Comparison of ENCODE assay signal across 1 cellular context in genomic region chr11:69463181-69463891, GRCh38.
TF ChIP-seq lines count a peak whose summit lies in the region.

No MANE protein-coding gene starts in this region.

TF ChIP-seq in H1, 55 proteins besides CTCF, POLR2A, EP300 and RAD21:
- TF ChIP-seq BRCA1 (IDR thresholded peaks at IDR 0.05; ENCODE audit: low read depth, low read length) (no peak), POLR2AphosphoS5 (IDR thresholded peaks at IDR 0.05; ENCODE audit: low read depth, low read length) (no peak), TCF12 (IDR thresholded peaks at IDR 0.05; ENCODE audit: low read depth, low read length) (no peak), TBP (IDR thresholded peaks at IDR 0.05; ENCODE audit: low read depth, low read length) (no peak), EGR1 (IDR thresholded peaks at IDR 0.05; ENCODE audit: borderline replicate concordance, low read depth, low read length) (no peak), NANOG (IDR thresholded peaks at IDR 0.05; ENCODE audit: insufficient read depth, low read depth, low read length, poor library complexity, severe bottlenecking) (no peak), YY1 (IDR thresholded peaks at IDR 0.05; ENCODE audit: low read depth, low read length) (no peak), TAF1 (IDR thresholded peaks at IDR 0.05; ENCODE audit: low read depth, low read length) (no peak), POU5F1 (IDR thresholded peaks at IDR 0.05; ENCODE audit: low read depth, low read length) (no peak), TAF7 (optimal IDR thresholded peaks at IDR 0.05; ENCODE audit: borderline replicate concordance, low read depth, low read length) (no peak), NRF1 (IDR thresholded peaks at IDR 0.05; ENCODE audit: low read depth, low read length) (no peak), KDM5A (IDR thresholded peaks at IDR 0.05; ENCODE audit: low read length) (no peak), KDM4A (IDR thresholded peaks at IDR 0.05; ENCODE audit: low read depth, low read length, severe bottlenecking) (no peak)
